In the genomic region with DNA sequence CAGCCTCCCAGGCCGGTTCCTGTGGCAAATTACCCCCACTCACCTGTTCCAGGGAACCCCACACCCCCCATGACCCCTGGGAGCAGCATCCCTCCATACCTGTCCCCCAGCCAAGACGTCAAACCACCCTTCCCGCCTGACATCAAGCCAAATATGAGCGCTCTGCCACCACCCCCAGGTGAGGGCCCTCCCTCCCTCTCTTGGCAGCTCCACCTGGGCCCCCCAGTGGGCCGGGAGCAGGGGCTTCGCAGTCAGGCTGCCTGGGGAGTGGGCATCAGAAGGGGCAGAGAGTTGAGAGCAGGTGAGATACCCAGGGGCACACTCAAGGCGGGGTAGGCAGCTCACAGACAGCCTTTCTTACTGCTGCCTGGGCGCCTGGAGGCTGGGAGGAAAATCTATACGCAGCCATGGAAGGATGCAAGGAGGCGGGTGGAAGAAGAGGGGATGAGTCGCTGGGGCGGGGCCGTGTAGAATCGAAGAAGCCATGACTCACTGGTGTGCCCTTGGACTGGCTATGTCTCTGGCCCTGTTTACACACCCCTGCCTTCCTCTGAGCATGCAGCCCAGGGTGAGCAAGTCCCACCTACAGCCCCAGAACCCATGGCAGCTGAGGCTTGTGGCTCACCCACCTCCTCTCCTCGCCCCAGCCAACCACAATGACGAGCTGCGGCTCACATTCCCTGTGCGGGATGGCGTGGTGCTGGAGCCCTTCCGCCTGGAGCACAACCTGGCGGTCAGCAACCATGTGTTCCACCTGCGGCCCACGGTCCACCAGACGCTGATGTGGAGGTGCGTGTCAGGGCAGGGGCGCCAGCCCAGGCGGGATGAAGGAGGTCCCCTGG, we compare ENCODE assay signal across 8 cellular contexts. TPM values are rescaled to one million over a fixed set of nuclear protein-coding genes. Genes with fewer than 3 reads are reported as not detected.
A peak's percentile ranks its signal among the peaks of the same experiment; 100 is the strongest.
DNase-seq lines count a peak whose midpoint lies in the region; ATAC-seq lines count a peak whose summit lies in the region.

No MANE protein-coding gene starts in this region.

- peak; percentile 44 to 54 for DNase-seq in activated CD4-positive, alpha-beta T cell treated with anti-CD3 and anti-CD28 coated beads for 4 hours
- DNase-seq in activated CD4-positive, alpha-beta T cell treated with anti-CD3 and anti-CD28 coated beads, Interleukin-2, amount 50 U/mL, for 1 hour, result no peak
- DNase-seq in activated T-cell treated with anti-CD3 and anti-CD28 coated beads for 48 hours (ENCODE audit: low read depth) (peak; percentile 53), Right ventricle myocardium superior (peak; percentile 63), DMS153 (lab: John Stamatoyannopoulos, UW) (no peak)
- DNase-seq in stimulated activated CD4-positive, alpha-beta T cell treated with anti-CD3 and anti-CD28 coated beads, Interleukin-2, amount 100 ng/mL, for 48 hours, result peak; percentile 33 to 44

- intact Hi-C loops in Right ventricle myocardium superior (cut with DNase I), result no loop called here

- ATAC-seq in Right ventricle myocardium superior (ENCODE audit: poor library complexity), result peak; percentile 16
- ATAC-seq in HG03520 (IDR thresholded peaks at IDR 0.05; ENCODE audit: unreplicated experiment), result no peak
- ATAC-seq in HG03354 (IDR thresholded peaks at IDR 0.05; ENCODE audit: poor library complexity, severe bottlenecking, unreplicated experiment), result no peak

RNA-seq across cellular contexts. Expression of a gene that starts 48.6 kb away (rescaled TPM):
- total RNA-seq in Right ventricle myocardium superior, result 146 TPM

Comparison
In these comparisons a context has a peak if more than half of its experiments do, and no peak if none do; other contexts are left out.
1. DNase-seq: peak in activated CD4-positive, alpha-beta T cell treated with anti-CD3 and anti-CD28 coated beads for 4 hours (2 of 2), activated T-cell treated with anti-CD3 and anti-CD28 coated beads for 48 hours (single experiment), Right ventricle myocardium superior (single experiment) and stimulated activated CD4-positive, alpha-beta T cell treated with anti-CD3 and anti-CD28 coated beads, Interleukin-2, amount 100 ng/mL, for 48 hours (2 of 2); none in activated CD4-positive, alpha-beta T cell treated with anti-CD3 and anti-CD28 coated beads, Interleukin-2, amount 50 U/mL, for 1 hour (single experiment) and DMS153 (single experiment).